29 cellular contexts compared by ENCODE assay signal in genomic region chr6:16989382-16989781, GRCh38.
"Had no signal": no experiment of that assay in that cellular context is flagged by ENCODE, and none has a peak within 500 bp of the region (broad histone marks: within the 10 kb centered on the region; RNA-seq: fewer than 3 reads in every experiment).

No MANE protein-coding gene starts in this region.

- H3K27me3 ChIP-seq: ovary, right lobe of liver, sigmoid colon, suprapubic skin, testis, tibial artery, transverse colon, upper lobe of right lung, uterus had no signal

- H3K79me2 ChIP-seq: parathyroid adenoma had no signal

- H3K4me3 ChIP-seq: ovary, psoas muscle, right lobe of liver, sigmoid colon, suprapubic skin, testis, tibial artery, transverse colon, upper lobe of right lung, uterus had no signal

- H3K36me3 Mint-ChIP-seq: stimulated activated effector memory CD8-positive, alpha-beta T cell treated with anti-CD3 and anti-CD28 coated beads, Interleukin-12 subunit alpha, Interleukin-12 subunit beta, amount 100 ng/mL, for 72 hours had no signal

- ATAC-seq: naive thymus-derived CD8-positive, alpha-beta T cell; natural killer cell treated with Interleukin-12 subunit alpha and Interleukin-12 subunit beta and Interleukin-15 and Interleukin-18, amount 100 ng/mL, for 72 hours; psoas muscle; right cardiac atrium; right lobe of liver; stimulated activated effector memory CD8-positive, alpha-beta T cell treated with anti-CD3 and anti-CD28 coated beads, Interleukin-12 subunit alpha, Interleukin-12 subunit beta, amount 100 ng/mL, for 72 hours; stimulated activated naive CD8-positive, alpha-beta T cell treated with anti-CD3 and anti-CD28 coated beads, Interleukin-15, amount 100 ng/mL, for 72 hours; stimulated activated naive CD8-positive, alpha-beta T cell treated with anti-CD3 and anti-CD28 coated beads, Interleukin-15, Interleukin-2, amounts not matched to agents 100 U/mL and 50 U/mL, for 24 hours; upper lobe of right lung had no signal

- H3K9me3 ChIP-seq: psoas muscle, right lobe of liver, suprapubic skin, testis, tibial artery, transverse colon, upper lobe of right lung, uterus had no signal

- H3K27ac Mint-ChIP-seq: naive thymus-derived CD8-positive, alpha-beta T cell; natural killer cell treated with Interleukin-12 subunit alpha and Interleukin-12 subunit beta and Interleukin-15 and Interleukin-18, amount 100 ng/mL, for 72 hours; stimulated activated effector memory CD8-positive, alpha-beta T cell treated with anti-CD3 and anti-CD28 coated beads, Interleukin-12 subunit alpha, Interleukin-12 subunit beta, amount 100 ng/mL, for 72 hours; stimulated activated naive CD8-positive, alpha-beta T cell treated with anti-CD3 and anti-CD28 coated beads, Interleukin-15, amount 100 ng/mL, for 72 hours; type B pancreatic cell had no signal

- H3K9ac ChIP-seq: parathyroid adenoma had no signal

- H3K4me1 ChIP-seq: parathyroid adenoma, psoas muscle, testis had no signal

- H2AFZ ChIP-seq: parathyroid adenoma had no signal

- H3K4me3 Mint-ChIP-seq: naive thymus-derived CD8-positive, alpha-beta T cell; natural killer cell treated with Interleukin-12 subunit alpha and Interleukin-12 subunit beta and Interleukin-15 and Interleukin-18, amount 100 ng/mL, for 72 hours; nephron progenitor cell; neural crest cell; stimulated activated effector memory CD8-positive, alpha-beta T cell treated with anti-CD3 and anti-CD28 coated beads, Interleukin-12 subunit alpha, Interleukin-12 subunit beta, amount 100 ng/mL, for 72 hours; stimulated activated naive CD8-positive, alpha-beta T cell treated with anti-CD3 and anti-CD28 coated beads, Interleukin-15, amount 100 ng/mL, for 72 hours; type B pancreatic cell had no signal

- H3K4me1 Mint-ChIP-seq: nephron progenitor cell; neural crest cell; stimulated activated naive CD8-positive, alpha-beta T cell treated with anti-CD3 and anti-CD28 coated beads, Interleukin-15, amount 100 ng/mL, for 72 hours had no signal

- H3K27ac ChIP-seq: ovary, parathyroid adenoma, psoas muscle, right lobe of liver, sigmoid colon, suprapubic skin, testis, tibial artery, transverse colon, upper lobe of right lung, uterus had no signal

- H3K36me3 ChIP-seq: ovary, right lobe of liver, sigmoid colon, suprapubic skin, tibial artery, transverse colon, upper lobe of right lung, uterus had no signal

- DNase-seq: naive thymus-derived CD8-positive, alpha-beta T cell; nephron progenitor cell; occipital lobe; ovary; posterior cingulate gyrus; psoas muscle; right cardiac atrium; right lobe of liver; sigmoid colon; small intestine; stimulated activated CD4-positive, alpha-beta T cell treated with anti-CD3 and anti-CD28 coated beads, Interleukin-15, amount 100 ng/mL, for 24 hours; stimulated activated CD4-positive, alpha-beta T cell treated with anti-CD3 and anti-CD28 coated beads, Interleukin-2, amount 100 ng/mL, for 24 hours; stimulated activated CD4-positive, alpha-beta T cell treated with anti-CD3 and anti-CD28 coated beads, Interleukin-2, amount 100 ng/mL, for 48 hours; stimulated activated CD4-positive, alpha-beta T cell treated with anti-CD3 and anti-CD28 coated beads, Interleukin-4, amount 100 ng/mL, for 24 hours; stimulated activated naive CD4-positive, alpha-beta T cell; stimulated activated naive CD8-positive, alpha-beta T cell treated with anti-CD3 and anti-CD28 coated beads, Interleukin-15, amount 100 ng/mL, for 72 hours; stimulated activated naive CD8-positive, alpha-beta T cell treated with anti-CD3 and anti-CD28 coated beads, Interleukin-15, Interleukin-2, amounts not matched to agents 100 U/mL and 50 U/mL, for 24 hours; substantia nigra; testis; tibial artery; transverse colon; upper lobe of right lung; uterus had no signal
